ENCODE assay signal across 8 cellular contexts in genomic region chr12:50924439-50925341, GRCh38. TPM values are rescaled to one million over a fixed set of nuclear protein-coding genes. Genes with fewer than 3 reads are reported as not detected.
DNase-seq lines count a peak whose midpoint lies in the region; ATAC-seq and TF ChIP-seq lines count a peak whose summit lies in the region.

No MANE protein-coding gene starts in this region.

- ATAC-seq in GM21360 (IDR thresholded peaks at IDR 0.05; ENCODE audit: unreplicated experiment) (peak; percentile 86), HG03571 (IDR thresholded peaks at IDR 0.05; ENCODE audit: unreplicated experiment) (peak; percentile 91), omental fat pad (ENCODE audit: low FRiP score) (peak; percentile 91)

- H3K4me1 ChIP-seq in adrenal gland (replicated peaks in 1 of 2) (peaks cover 37 to 53% of the 10 kb centered on the region in 2 donors), cardiac muscle cell (ENCODE audit: low read depth) (peaks cover 46% of the 10 kb centered on the region)

- no peaks in the 10 kb centered on the region for H3K9me3 ChIP-seq in adrenal gland (replicated peaks in 1 of 3)
- no peaks in the 10 kb centered on the region for H3K9me3 ChIP-seq in cardiac muscle cell (ENCODE audit: low read depth)

- DNase-seq in Daoy (ENCODE audit: low read depth) (peak; percentile 77), NCI-H69 (lab: John Stamatoyannopoulos, UW) (peak; percentile 97), adrenal gland (peak; percentile 93 to 98 (median 96)), cardiac muscle cell (ENCODE audit: low read depth in 1 of 2, low spot score in 1 of 2) (peak; percentile 79 to 98), omental fat pad (ENCODE audit: low spot score) (peak; percentile 83), T-helper 9 cell (no peak)

- H3K27me3 ChIP-seq in adrenal gland (no peaks in the 10 kb centered on the region), cardiac muscle cell (no peaks in the 10 kb centered on the region)

- H3K27ac ChIP-seq in adrenal gland (peak overlapping the region; percentile 84 to 94 (median 88)), cardiac muscle cell (peak overlapping the region; percentile 93)

- 0 to 3% (median 1%) methylated on average over 12 to 13 of the region's 13 CpGs for WGBS in adrenal gland, 4 donors

- intact Hi-C loops in adrenal gland (cut with DNase I) = loop anchor here in 1 of 2 donors (5.0 kb wide), 1 partner anchor 58 kb away; no protein-coding TSS in a partner anchor

- no peak for TF ChIP-seq CTCF in adrenal gland (IDR thresholded peaks at IDR 0.05)
- no peak for TF ChIP-seq CTCF in cardiac muscle cell (IDR thresholded peaks at IDR 0.05; ENCODE audit: low read depth, low read length)
- TF ChIP-seq CTCF in omental fat pad (IDR thresholded peaks at IDR 0.05) = no peak

- H3K4me3 ChIP-seq in adrenal gland (peak overlapping the region; percentile 20 to 91 (median 74)), cardiac muscle cell (peak overlapping the region; percentile 28)

- H3K36me3 ChIP-seq in adrenal gland (replicated peaks in 1 of 2) = peaks cover 0 to 2% of the 10 kb centered on the region in 2 donors
- no peaks in the 10 kb centered on the region for H3K36me3 ChIP-seq in cardiac muscle cell

- TF ChIP-seq POLR2A in adrenal gland (IDR thresholded peaks at IDR 0.05) = peak in 1 of 2 donors; percentile 86

RNA-seq across cellular contexts. Expression of gene HIGD1C, which starts 27.7 kb away (rescaled TPM):
- not detected in 2 replicates for total RNA-seq in Daoy (2014; rRNA removed; shearing (Covaris generic))
- not detected for total RNA-seq in adrenal gland
- not detected for polyA plus RNA-seq in adrenal gland
- total RNA-seq in cardiac muscle cell = not detected in 2 replicates
- polyA plus RNA-seq in cardiac muscle cell = not detected in 2 replicates
- total RNA-seq in omental fat pad = not detected
